Comparison of ENCODE assay signal across 7 cellular contexts in the genomic region with DNA sequence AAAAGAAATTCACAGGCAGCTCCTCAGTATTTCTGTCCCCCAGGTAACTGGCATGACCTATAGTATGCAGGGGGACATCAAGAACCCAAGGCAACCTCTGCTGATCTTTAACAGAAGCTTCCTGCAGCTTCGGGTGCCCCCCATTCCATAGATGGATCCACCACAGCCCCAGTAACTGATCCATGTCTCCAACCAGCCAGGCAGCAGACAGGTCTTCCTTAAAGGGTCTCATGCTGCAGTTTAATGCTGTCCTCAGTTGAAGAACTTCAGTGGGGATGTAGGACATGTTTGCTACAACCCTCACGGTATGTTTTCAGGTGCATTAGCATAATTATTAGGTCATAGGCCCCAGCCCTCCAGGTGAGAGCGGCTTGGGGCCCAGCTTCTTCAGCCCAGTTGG.
"Had no signal": no experiment of that assay in that cellular context is flagged by ENCODE, and none has a peak within 500 bp of the region (broad histone marks: within the 10 kb centered on the region; RNA-seq: fewer than 3 reads in every experiment).

No MANE protein-coding gene starts in this region.

- H3K9me3 Mint-ChIP-seq: HFFc6 had no signal

- ATAC-seq: HCT116, K562 had no signal

- H3K4me3 Mint-ChIP-seq: HFFc6 had no signal

- DNase-seq: GM23248, HFFc6, IMR-90, KG1 had no signal

- H3K9ac ChIP-seq: GM23248 had no signal

- H3K27ac ChIP-seq: GM23248 had no signal

- H3K9me3 ChIP-seq: HAP-1 had no signal

- H3K27ac Mint-ChIP-seq: HFFc6 had no signal

- H2AFZ ChIP-seq: GM23248 had no signal
